Comparison of ENCODE assay signal across 4 cellular contexts in genomic region chr22:37947142-37947795, GRCh38. TPM values are rescaled to one million over a fixed set of nuclear protein-coding genes. Genes with fewer than 3 reads are reported as not detected.
"Had no signal": no experiment of that assay in that cellular context is flagged by ENCODE, and none has a peak within 500 bp of the region (broad histone marks: within the 10 kb centered on the region; RNA-seq: fewer than 3 reads in every experiment).

No MANE protein-coding gene starts in this region.

RNA-seq across cellular contexts. Expression of gene SOX10, which starts 37.1 kb away (rescaled TPM):
- total RNA-seq: GM23248, HFFc6, HT1080, IMR-90 had no signal
- polyA plus RNA-seq: GM23248, IMR-90 had no signal
